ENCODE assay signal across 25 cellular contexts in the genomic region with DNA sequence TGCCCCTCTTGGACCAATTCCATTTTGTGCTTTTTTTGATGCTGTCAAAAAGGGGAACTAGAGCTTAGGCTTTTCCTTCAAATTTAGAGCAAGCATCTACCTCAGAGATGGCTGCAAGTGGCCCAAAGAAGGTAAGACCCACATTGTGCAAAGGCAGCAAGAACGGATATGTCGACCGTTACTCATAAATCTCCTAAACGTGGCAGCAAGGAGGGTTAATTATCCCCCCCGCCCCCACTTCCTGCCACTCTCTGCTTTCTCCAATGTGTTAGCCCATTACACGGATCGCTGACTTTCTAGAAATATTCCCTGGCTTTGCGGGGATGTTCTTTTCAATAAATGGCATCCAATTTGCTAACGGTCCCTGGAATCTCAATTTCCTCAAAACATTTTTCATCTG. TPM values are rescaled to one million over a fixed set of nuclear protein-coding genes. Genes with fewer than 3 reads are reported as not detected.
"Had no signal": no experiment of that assay in that cellular context is flagged by ENCODE, and none has a peak within 500 bp of the region (broad histone marks: within the 10 kb centered on the region; RNA-seq: fewer than 3 reads in every experiment).

No MANE protein-coding gene starts in this region.

- H3K9me3 ChIP-seq: esophagus muscularis mucosa, heart right ventricle, left lung, lower lobe of right lung, spleen, thoracic aorta had no signal

- H3K27ac Mint-ChIP-seq: activated CD4-positive, alpha-beta T cell treated with anti-CD3 and anti-CD28 coated beads, Interleukin-2, amount 10 ng/mL, durations not matched to agents 7 days and 5 days; activated CD8-positive, alpha-beta T cell treated with anti-CD3 and anti-CD28 coated beads for 36 hours; activated T-helper 17 cell treated with anti-CD3 and anti-CD28 coated beads, Interleukin-2, amount 50 U/mL, for 72 hours; natural killer cell; WTC11 had no signal

- H3K27ac ChIP-seq: esophagus muscularis mucosa, foreskin keratinocyte, heart right ventricle, left lung, lower lobe of right lung, spleen, thoracic aorta had no signal

- ATAC-seq: activated CD8-positive, alpha-beta T cell treated with anti-CD3 and anti-CD28 coated beads for 36 hours; activated T-cell treated with anti-CD3 and anti-CD28 coated beads, Interleukin-2, amount 50 U/mL, for 4 hours; activated T-helper 17 cell treated with anti-CD3 and anti-CD28 coated beads, Interleukin-2, amount 50 U/mL, for 72 hours; foreskin keratinocyte; heart right ventricle; left lung; lower lobe of right lung; natural killer cell; right cardiac atrium; stimulated activated naive CD8-positive, alpha-beta T cell treated with anti-CD3 and anti-CD28 coated beads, Interleukin-15, Interleukin-2, amounts not matched to agents 100 U/mL and 50 U/mL, for 24 hours; WTC11 had no signal

- DNase-seq: activated CD4-positive, alpha-beta T cell treated with anti-CD3 and anti-CD28 coated beads for 1 hour; activated CD4-positive, alpha-beta T cell treated with anti-CD3 and anti-CD28 coated beads, Interleukin-2, amount 10 ng/mL, durations not matched to agents 7 days and 5 days; activated CD8-positive, alpha-beta T cell treated with anti-CD3 and anti-CD28 coated beads for 36 hours; activated gamma-delta T cell treated with Interleukin-2 at 50 U/mL for 16 hours; activated naive CD4-positive, alpha-beta T cell treated with anti-CD3 and anti-CD28 coated beads, Interleukin-2, amount 50 U/mL, for 16 hours; activated T-cell treated with anti-CD3 and anti-CD28 coated beads, Interleukin-2, amount 50 U/mL, for 4 hours; amygdala; dermis blood vessel endothelial cell; effector CD4-positive, alpha-beta T cell; foreskin keratinocyte; heart right ventricle; kidney glomerular epithelial cell; left lung; lower lobe of right lung; mesenchymal stem cell; natural killer cell; right cardiac atrium; spleen; stimulated activated naive CD8-positive, alpha-beta T cell treated with anti-CD3 and anti-CD28 coated beads, Interleukin-15, Interleukin-2, amounts not matched to agents 100 U/mL and 50 U/mL, for 24 hours; trophoblast cell had no signal

- H3K27me3 ChIP-seq: esophagus muscularis mucosa had no signal

- H3K36me3 ChIP-seq: esophagus muscularis mucosa, heart right ventricle, left lung, lower lobe of right lung, spleen, thoracic aorta had no signal

- H3K4me1 Mint-ChIP-seq: activated T-helper 17 cell treated with anti-CD3 and anti-CD28 coated beads, Interleukin-2, amount 50 U/mL, for 72 hours; natural killer cell had no signal

- H3K4me3 Mint-ChIP-seq: activated CD4-positive, alpha-beta T cell treated with anti-CD3 and anti-CD28 coated beads, Interleukin-2, amount 10 ng/mL, durations not matched to agents 7 days and 5 days; activated CD8-positive, alpha-beta T cell treated with anti-CD3 and anti-CD28 coated beads for 36 hours; activated T-cell treated with anti-CD3 and anti-CD28 coated beads, Interleukin-2, amount 50 U/mL, for 4 hours; activated T-helper 17 cell treated with anti-CD3 and anti-CD28 coated beads, Interleukin-2, amount 50 U/mL, for 72 hours; natural killer cell; WTC11 had no signal

- H3K4me1 ChIP-seq: foreskin keratinocyte, heart right ventricle, left lung, lower lobe of right lung, spleen had no signal

- H3K9me3 Mint-ChIP-seq: activated CD4-positive, alpha-beta T cell treated with anti-CD3 and anti-CD28 coated beads, Interleukin-2, amount 10 ng/mL, durations not matched to agents 7 days and 5 days; activated CD8-positive, alpha-beta T cell treated with anti-CD3 and anti-CD28 coated beads for 36 hours; activated T-cell treated with anti-CD3 and anti-CD28 coated beads, Interleukin-2, amount 50 U/mL, for 4 hours; activated T-helper 17 cell treated with anti-CD3 and anti-CD28 coated beads, Interleukin-2, amount 50 U/mL, for 72 hours; natural killer cell; WTC11 had no signal

- H3K36me3 Mint-ChIP-seq: natural killer cell, WTC11 had no signal

- H3K4me3 ChIP-seq: esophagus muscularis mucosa, heart right ventricle, left lung, lower lobe of right lung, spleen, thoracic aorta had no signal

RNA-seq across cellular contexts. Expression of gene CHRDL1, which starts 4.4 kb away (rescaled TPM):
- total RNA-seq: activated CD4-positive, alpha-beta T cell treated with anti-CD3 and anti-CD28 coated beads, Interleukin-2, amount 10 ng/mL, durations not matched to agents 7 days and 5 days; activated CD8-positive, alpha-beta T cell treated with anti-CD3 and anti-CD28 coated beads for 36 hours; activated T-helper 17 cell treated with anti-CD3 and anti-CD28 coated beads, Interleukin-2, amount 50 U/mL, for 72 hours; dermis blood vessel endothelial cell; foreskin keratinocyte; natural killer cell; pulmonary artery endothelial cell had no signal
